1 cellular context compared by ENCODE assay signal in the genomic region with DNA sequence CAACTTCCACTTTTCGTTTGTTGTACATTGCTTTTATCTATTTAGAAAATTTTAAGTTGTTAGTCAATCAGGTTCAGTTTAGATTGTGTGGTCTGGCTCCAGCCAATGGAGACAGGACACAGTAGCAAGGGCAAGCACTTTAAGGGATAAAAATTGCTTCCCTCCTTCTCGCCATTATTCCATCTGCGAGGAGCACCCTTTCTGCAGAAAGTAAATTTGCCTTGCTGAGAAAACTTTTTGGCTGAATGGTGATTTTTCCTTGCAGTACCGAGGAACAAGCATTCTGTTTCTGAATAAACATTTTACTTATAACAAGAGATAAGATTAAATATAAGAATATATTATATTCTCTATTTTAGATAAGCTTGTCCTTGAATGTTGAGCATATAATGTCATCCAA.
TF ChIP-seq lines count a peak whose summit lies in the region.

No MANE protein-coding gene starts in this region.

TF ChIP-seq in HepG2, 621 proteins besides CTCF, POLR2A, EP300 and RAD21:
- no peak for TF ChIP-seq HNRNPL (IDR thresholded peaks at IDR 0.05; ENCODE audit: low read depth, low read length)
- no peak for TF ChIP-seq ZNF672 (CRISPR knock-in tag; IDR thresholded peaks at IDR 0.05)
- 0 out of 2 replicates have a peak, but pooled peaks have one; percentile 63 for TF ChIP-seq ZNF562 (CRISPR knock-in tag; IDR thresholded peaks at IDR 0.05; ENCODE audit: borderline replicate concordance)
- TF ChIP-seq FOXO1 (CRISPR knock-in tag; IDR thresholded peaks at IDR 0.05) = no peak
